32 cellular contexts compared by ENCODE assay signal in genomic region chr5:65749956-65750355, GRCh38.
"Had no signal": no experiment of that assay in that cellular context is flagged by ENCODE, and none has a peak within 500 bp of the region (broad histone marks: within the 10 kb centered on the region; RNA-seq: fewer than 3 reads in every experiment).

No MANE protein-coding gene starts in this region.

- H3K9me3 Mint-ChIP-seq: activated CD4-positive, alpha-beta memory T cell treated with anti-CD3 and anti-CD28 coated beads, Interleukin-2, amount 10 ng/mL, durations not matched to agents 7 days and 5 days; activated T-cell treated with anti-CD3 and anti-CD28 coated beads, Interleukin-2, amount 50 U/mL, for 24 hours; endodermal cell; natural killer cell; stimulated activated effector memory CD8-positive, alpha-beta T cell treated with anti-CD3 and anti-CD28 coated beads, Interleukin-12 subunit alpha, Interleukin-12 subunit beta, amount 100 ng/mL, for 72 hours; stimulated activated naive CD8-positive, alpha-beta T cell treated with anti-CD3 and anti-CD28 coated beads, Interleukin-15, Interleukin-2, amounts not matched to agents 100 ng/mL and 50 ng/mL, for 24 hours had no signal

- H3K9ac ChIP-seq: neural progenitor cell, parathyroid adenoma had no signal

- H3K36me3 Mint-ChIP-seq: natural killer cell; stimulated activated effector memory CD8-positive, alpha-beta T cell treated with anti-CD3 and anti-CD28 coated beads, Interleukin-12 subunit alpha, Interleukin-12 subunit beta, amount 100 ng/mL, for 72 hours had no signal

- H3K27ac ChIP-seq: ascending aorta, cardiac muscle cell, heart left ventricle, left lung, neural progenitor cell, parathyroid adenoma, psoas muscle, thoracic aorta had no signal

- H3K4me3 ChIP-seq: ascending aorta, cardiac muscle cell, heart left ventricle, left lung, lung, neural progenitor cell, psoas muscle, thoracic aorta had no signal

- H3K4me3 Mint-ChIP-seq: activated CD4-positive, alpha-beta memory T cell treated with anti-CD3 and anti-CD28 coated beads, Interleukin-2, amount 10 ng/mL, durations not matched to agents 7 days and 5 days; activated CD4-positive, alpha-beta T cell treated with anti-CD3 and anti-CD28 coated beads, Interleukin-2, amount 10 ng/mL, durations not matched to agents 7 days and 5 days; activated naive CD4-positive, alpha-beta T cell treated with anti-CD3 and anti-CD28 coated beads, Interleukin-2, amount 10 ng/mL, durations not matched to agents 7 days and 5 days; activated naive CD8-positive, alpha-beta T cell treated with anti-CD3 and anti-CD28 coated beads, Interleukin-2, amount 10 ng/mL, durations not matched to agents 7 days and 5 days; activated T-cell treated with anti-CD3 and anti-CD28 coated beads, Interleukin-2, amount 50 U/mL, for 24 hours; brain; dendritic cell treated with granulocyte-macrophage colony-stimulating factor and Interleukin-4, amounts not matched to agents 40 ng/mL and 50 ng/mL, for 4 days; endodermal cell; natural killer cell; neural progenitor cell; stimulated activated effector memory CD8-positive, alpha-beta T cell treated with anti-CD3 and anti-CD28 coated beads, Interleukin-12 subunit alpha, Interleukin-12 subunit beta, amount 100 ng/mL, for 72 hours; stimulated activated naive CD8-positive, alpha-beta T cell treated with anti-CD3 and anti-CD28 coated beads, Interleukin-15, Interleukin-2, amounts not matched to agents 100 ng/mL and 50 ng/mL, for 24 hours had no signal

- DNase-seq: activated CD4-positive, alpha-beta memory T cell treated with anti-CD3 and anti-CD28 coated beads, Interleukin-2, amount 10 ng/mL, durations not matched to agents 7 days and 5 days; activated CD4-positive, alpha-beta T cell treated with anti-CD3 and anti-CD28 coated beads for 1 hour; activated CD4-positive, alpha-beta T cell treated with anti-CD3 and anti-CD28 coated beads, Interleukin-2, amount 10 ng/mL, durations not matched to agents 7 days and 5 days; activated CD8-positive, alpha-beta memory T cell treated with anti-CD3 and anti-CD28 coated beads, Interleukin-2, amount 50 U/mL, for 48 hours; activated gamma-delta T cell; activated naive CD4-positive, alpha-beta T cell treated with anti-CD3 and anti-CD28 coated beads, Interleukin-2, amount 10 ng/mL, durations not matched to agents 7 days and 5 days; activated naive CD8-positive, alpha-beta T cell treated with anti-CD3 and anti-CD28 coated beads, Interleukin-2, amount 10 ng/mL, durations not matched to agents 7 days and 5 days; activated T-cell treated with anti-CD3 and anti-CD28 coated beads, Interleukin-2, amount 50 U/mL, for 24 hours; endodermal cell; foreskin fibroblast; heart left ventricle; hypothalamus; kidney glomerular epithelial cell; left lung; mesendoderm; natural killer cell; occipital lobe; psoas muscle; stimulated activated CD4-positive, alpha-beta T cell treated with anti-CD3 and anti-CD28 coated beads, Interleukin-4, amount 100 ng/mL, for 24 hours; T-helper 9 cell had no signal

- H3K36me3 ChIP-seq: ascending aorta, cardiac muscle cell, heart left ventricle, left lung, neural progenitor cell, thoracic aorta had no signal

- FAIRE-seq: TTC549 had no signal

- H3K4me2 ChIP-seq: neural progenitor cell had no signal

- H3K27me3 ChIP-seq: ascending aorta, cardiac muscle cell, heart left ventricle, left lung, neural progenitor cell had no signal

- H3K9me3 ChIP-seq: ascending aorta, heart left ventricle, left lung, psoas muscle, thoracic aorta had no signal

- H3K4me1 ChIP-seq: ascending aorta, left lung, neural progenitor cell, parathyroid adenoma, psoas muscle had no signal

- H2AFZ ChIP-seq: neural progenitor cell, parathyroid adenoma had no signal

- ATAC-seq: esophagus mucosa; natural killer cell; psoas muscle; stimulated activated effector memory CD8-positive, alpha-beta T cell treated with anti-CD3 and anti-CD28 coated beads, Interleukin-12 subunit alpha, Interleukin-12 subunit beta, amount 100 ng/mL, for 72 hours had no signal

- H3K27me3 Mint-ChIP-seq: activated CD4-positive, alpha-beta memory T cell treated with anti-CD3 and anti-CD28 coated beads, Interleukin-2, amount 10 ng/mL, durations not matched to agents 7 days and 5 days; activated CD4-positive, alpha-beta T cell treated with anti-CD3 and anti-CD28 coated beads, Interleukin-2, amount 10 ng/mL, durations not matched to agents 7 days and 5 days; activated naive CD4-positive, alpha-beta T cell treated with anti-CD3 and anti-CD28 coated beads, Interleukin-2, amount 10 ng/mL, durations not matched to agents 7 days and 5 days; activated naive CD8-positive, alpha-beta T cell treated with anti-CD3 and anti-CD28 coated beads, Interleukin-2, amount 10 ng/mL, durations not matched to agents 7 days and 5 days; activated T-cell treated with anti-CD3 and anti-CD28 coated beads, Interleukin-2, amount 50 U/mL, for 24 hours; brain; dendritic cell treated with granulocyte-macrophage colony-stimulating factor and Interleukin-4, amounts not matched to agents 40 ng/mL and 50 ng/mL, for 4 days; stimulated activated naive CD8-positive, alpha-beta T cell treated with anti-CD3 and anti-CD28 coated beads, Interleukin-15, Interleukin-2, amounts not matched to agents 100 ng/mL and 50 ng/mL, for 24 hours had no signal

- H3K79me2 ChIP-seq: parathyroid adenoma had no signal

- H3K4me1 Mint-ChIP-seq: activated CD4-positive, alpha-beta memory T cell treated with anti-CD3 and anti-CD28 coated beads, Interleukin-2, amount 10 ng/mL, durations not matched to agents 7 days and 5 days; activated CD4-positive, alpha-beta T cell treated with anti-CD3 and anti-CD28 coated beads, Interleukin-2, amount 10 ng/mL, durations not matched to agents 7 days and 5 days; activated naive CD4-positive, alpha-beta T cell treated with anti-CD3 and anti-CD28 coated beads, Interleukin-2, amount 10 ng/mL, durations not matched to agents 7 days and 5 days; natural killer cell; neural progenitor cell; stimulated activated effector memory CD8-positive, alpha-beta T cell treated with anti-CD3 and anti-CD28 coated beads, Interleukin-12 subunit alpha, Interleukin-12 subunit beta, amount 100 ng/mL, for 72 hours had no signal

- H3K27ac Mint-ChIP-seq: activated CD4-positive, alpha-beta memory T cell treated with anti-CD3 and anti-CD28 coated beads, Interleukin-2, amount 10 ng/mL, durations not matched to agents 7 days and 5 days; activated CD4-positive, alpha-beta T cell treated with anti-CD3 and anti-CD28 coated beads, Interleukin-2, amount 10 ng/mL, durations not matched to agents 7 days and 5 days; activated naive CD4-positive, alpha-beta T cell treated with anti-CD3 and anti-CD28 coated beads, Interleukin-2, amount 10 ng/mL, durations not matched to agents 7 days and 5 days; activated naive CD8-positive, alpha-beta T cell treated with anti-CD3 and anti-CD28 coated beads, Interleukin-2, amount 10 ng/mL, durations not matched to agents 7 days and 5 days; activated T-cell treated with anti-CD3 and anti-CD28 coated beads, Interleukin-2, amount 50 U/mL, for 24 hours; dendritic cell treated with granulocyte-macrophage colony-stimulating factor and Interleukin-4, amounts not matched to agents 40 ng/mL and 50 ng/mL, for 4 days; endodermal cell; natural killer cell; stimulated activated effector memory CD8-positive, alpha-beta T cell treated with anti-CD3 and anti-CD28 coated beads, Interleukin-12 subunit alpha, Interleukin-12 subunit beta, amount 100 ng/mL, for 72 hours; stimulated activated naive CD8-positive, alpha-beta T cell treated with anti-CD3 and anti-CD28 coated beads, Interleukin-15, Interleukin-2, amounts not matched to agents 100 ng/mL and 50 ng/mL, for 24 hours had no signal
